In genomic region chr12:28040251-28040650, GRCh38 we compare ENCODE assay signal across 23 cellular contexts.
"Had no signal": no experiment of that assay in that cellular context is flagged by ENCODE, and none has a peak within 500 bp of the region (broad histone marks: within the 10 kb centered on the region; RNA-seq: fewer than 3 reads in every experiment).

No MANE protein-coding gene starts in this region.

- H3K9me3 ChIP-seq: body of pancreas, lower lobe of right lung, suprapubic skin, tibial nerve, uterus had no signal

- H3K4me2 ChIP-seq: hepatocyte had no signal

- H3K36me3 ChIP-seq: lower lobe of right lung, suprapubic skin, tibial nerve, uterus had no signal

- H2AFZ ChIP-seq: hepatocyte, parathyroid adenoma had no signal

- H3K27ac ChIP-seq: body of pancreas, foreskin keratinocyte, hepatocyte, lower lobe of right lung, parathyroid adenoma, suprapubic skin, tibial nerve, uterus had no signal

- H3K27me3 ChIP-seq: body of pancreas, foreskin keratinocyte, hepatocyte, suprapubic skin, tibial nerve, uterus had no signal

- H3K4me1 ChIP-seq: body of pancreas, lower lobe of right lung, parathyroid adenoma, suprapubic skin, tibial nerve, uterus had no signal

- DNase-seq: activated CD4-positive, alpha-beta memory T cell treated with anti-CD3 and anti-CD28 coated beads, Interleukin-2, amount 10 ng/mL, durations not matched to agents 7 days and 5 days; activated CD4-positive, alpha-beta T cell treated with anti-CD3 and anti-CD28 coated beads, Interleukin-2, amount 10 ng/mL, durations not matched to agents 24 days and 14 days; activated effector memory CD4-positive, alpha-beta T cell treated with anti-CD3 and anti-CD28 coated beads, Interleukin-2, amount 50 U/mL, for 16 hours; body of pancreas; dermis blood vessel endothelial cell; effector CD8-positive, alpha-beta T cell; erythroblast; foreskin keratinocyte; immature natural killer cell; lower lobe of right lung; naive B cell; nucleus accumbens; right cardiac atrium; stimulated activated CD4-positive, alpha-beta T cell treated with anti-CD3 and anti-CD28 coated beads, Interleukin-1b, Interleukin-23, amount 100 ng/mL, for 48 hours; stimulated activated naive CD8-positive, alpha-beta T cell treated with anti-CD3 and anti-CD28 coated beads, Interleukin-15, amount 100 ng/mL, for 72 hours; uterus had no signal

- H3K79me2 ChIP-seq: hepatocyte, parathyroid adenoma had no signal

- H3K9ac ChIP-seq: parathyroid adenoma had no signal

- ATAC-seq: activated CD4-positive, CD25-positive, alpha-beta regulatory T cell treated with anti-CD3 and anti-CD28 coated beads, Interleukin-2, amount 50 U/mL, for 24 hours; body of pancreas; foreskin keratinocyte; left lobe of liver; lower lobe of right lung; right cardiac atrium; stimulated activated effector memory CD8-positive, alpha-beta T cell treated with anti-CD3 and anti-CD28 coated beads, Interleukin-12 subunit alpha, Interleukin-12 subunit beta, amount 100 ng/mL, for 72 hours; stimulated activated naive CD8-positive, alpha-beta T cell treated with anti-CD3 and anti-CD28 coated beads, Interleukin-15, amount 100 ng/mL, for 72 hours had no signal

- H3K4me3 ChIP-seq: body of pancreas, hepatocyte, lower lobe of right lung, suprapubic skin, tibial nerve, uterus had no signal
